1 cellular context compared by ENCODE assay signal in genomic region chr18:22467760-22468553, GRCh38.
A peak's percentile ranks its signal among the peaks of the same experiment; 100 is the strongest.
TF ChIP-seq lines count a peak whose summit lies in the region.

No MANE protein-coding gene starts in this region.

TF ChIP-seq in HEK293, 187 proteins besides CTCF, POLR2A, EP300 and RAD21 (continued from another document):
- TF ChIP-seq INSM2 (tag by site-specific recombination; IDR thresholded peaks at IDR 0.05) (no peak), KLF8 (tag by site-specific recombination; IDR thresholded peaks at IDR 0.05) (no peak), SCRT1 (tag by site-specific recombination; IDR thresholded peaks at IDR 0.05; ENCODE audit: borderline replicate concordance) (no peak), GLIS1 (tag by site-specific recombination; IDR thresholded peaks at IDR 0.05) (no peak), ZNF155 (tag by site-specific recombination; IDR thresholded peaks at IDR 0.05) (no peak), ZNF426 (tag by site-specific recombination; IDR thresholded peaks at IDR 0.05) (no peak), ZNF585B (tag by site-specific recombination; IDR thresholded peaks at IDR 0.05) (no peak), ZNF48 (tag by site-specific recombination; IDR thresholded peaks at IDR 0.05) (no peak), ZNF366 (tag by site-specific recombination; conservative IDR thresholded peaks at IDR 0.05) (peak; percentile 56), ZBTB10 (tag by site-specific recombination; IDR thresholded peaks at IDR 0.05) (0 out of 2 replicates have a peak, but pooled peaks have one; percentile 23), ZNF530 (tag by site-specific recombination; IDR thresholded peaks at IDR 0.05; ENCODE audit: low read depth) (no peak), ZXDB (tag by site-specific recombination; IDR thresholded peaks at IDR 0.05) (peak; percentile 27; the same call in 1 of the 2 replicates), ZNF335 (tag by site-specific recombination; conservative IDR thresholded peaks at IDR 0.05) (peak; percentile 48)
